ENCODE assay signal across 14 cellular contexts in the genomic region with DNA sequence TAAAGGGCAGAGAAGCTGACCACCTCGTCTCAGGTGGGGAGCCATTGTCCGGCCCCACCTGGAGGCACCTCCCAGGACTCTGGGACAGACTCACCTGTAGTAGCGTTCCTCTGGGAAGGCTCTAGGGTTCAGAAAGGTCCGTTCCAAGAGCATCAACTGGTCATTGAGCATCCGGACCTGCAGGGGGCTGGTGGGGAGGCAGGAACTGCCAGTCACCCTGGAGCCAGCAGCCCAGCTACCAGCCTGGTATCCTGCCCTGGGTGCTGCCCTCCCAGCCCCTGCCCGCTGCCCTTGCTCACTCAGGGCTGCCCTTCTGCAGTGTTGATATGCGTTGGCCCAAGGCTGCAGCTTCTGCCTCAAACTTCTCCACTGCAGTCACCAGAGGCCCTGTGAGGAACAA. TPM values are rescaled to one million over a fixed set of nuclear protein-coding genes. Genes with fewer than 3 reads are reported as not detected.
A peak's percentile ranks its signal among the peaks of the same experiment; 100 is the strongest.
DNase-seq lines count a peak whose midpoint lies in the region; ATAC-seq and TF ChIP-seq lines count a peak whose summit lies in the region.
"Had no signal": no experiment of that assay in that cellular context is flagged by ENCODE, and none has a peak within 500 bp of the region (broad histone marks: within the 10 kb centered on the region; RNA-seq: fewer than 3 reads in every experiment).

No MANE protein-coding gene starts in this region.

- TF ChIP-seq POLR2A in uterus (IDR thresholded peaks at IDR 0.05): no peak

- CTCF ChIA-PET in RWPE1 (lab: Yijun Ruan, JAX): no interaction called here
- CTCF ChIA-PET in WTC11 (lab: Charles Lee): interaction anchor here (1.1 to 2.7 kb wide), 2 partner anchors 32 to 37 kb away, joined by 3 to 8 read pairs; partner anchors contain the start of gene ARL2

- peaks cover 0 to 59% (median 34%) of the 10 kb centered on the region in 11 experiments; a peak in 15 of 22 replicates for H4K20me1 ChIP-seq in BLaER1 treated with 17β-estradiol and CSF1 and Interleukin-3, amounts not matched to agents 10 nM and 100 nM
- no peaks in the 10 kb centered on the region for H4K20me1 ChIP-seq in osteoblast (ENCODE audit: insufficient read depth, low read length)

- no peak overlapping the region for H2AFZ ChIP-seq in osteoblast (ENCODE audit: low read length)

- H3K36me3 ChIP-seq in BLaER1 treated with 17β-estradiol and CSF1 and Interleukin-3, amounts not matched to agents 10 nM and 100 nM: peaks cover 12 to 37% (median 28%) of the 10 kb centered on the region in 11 experiments; a peak in 19 of 22 replicates
- H3K36me3 ChIP-seq in osteoblast (ENCODE audit: insufficient read depth, low read length) (peaks cover 2% of the 10 kb centered on the region), uterus (no peaks in the 10 kb centered on the region)
- H3K36me3 ChIP-seq: BE2C had no signal

- TF ChIP-seq CTCF in RWPE1 (conservative IDR thresholded peaks at IDR 0.05; ENCODE audit: low read depth): no peak
- TF ChIP-seq CTCF in osteoblast (IDR thresholded peaks at IDR 0.05; ENCODE audit: extremely low read depth, low read depth, low read length): no peak
- TF ChIP-seq CTCF in uterus (IDR thresholded peaks at IDR 0.05): no peak
- no peak for TF ChIP-seq CTCF in WTC11 (IDR thresholded peaks at IDR 0.05)

- H3K9me3 Mint-ChIP-seq in activated naive CD8-positive, alpha-beta T cell treated with anti-CD3 and anti-CD28 coated beads, Interleukin-2, amount 10 ng/mL, durations not matched to agents 7 days and 5 days: no peaks in the 10 kb centered on the region
- no peaks in the 10 kb centered on the region for H3K9me3 Mint-ChIP-seq in activated naive CD8-positive, alpha-beta T cell treated with anti-CD3 and anti-CD28 coated beads for 36 hours
- H3K9me3 Mint-ChIP-seq in WTC11: no peaks in the 10 kb centered on the region
- H3K9me3 Mint-ChIP-seq: CD14-positive monocyte; CD4-positive, alpha-beta memory T cell had no signal

- intact Hi-C loops in uterus (cut with DNase I; ENCODE audit: low total_unique reads): no loop called here

- H3K4me2 ChIP-seq in BLaER1 treated with 17β-estradiol and CSF1 and Interleukin-3, amounts not matched to agents 10 nM and 100 nM: peak overlapping the region in 8 of 11 experiments; percentile 9 to 100 (median 54); a peak in 12 of 22 replicates
- no peak overlapping the region for H3K4me2 ChIP-seq in osteoblast (ENCODE audit: insufficient read depth, low read length)

- peak overlapping the region in 6 of 11 experiments; percentile 11 to 50 (median 29); a peak in 4 of 22 replicates for H3K9ac ChIP-seq in BLaER1 treated with 17β-estradiol and CSF1 and Interleukin-3, amounts not matched to agents 10 nM and 100 nM

- no peaks in the 10 kb centered on the region for H3K9me3 ChIP-seq in BLaER1 treated with 17β-estradiol and CSF1 and Interleukin-3, amounts not matched to agents 10 nM and 100 nM (replicated peaks in 1 of 11)
- H3K9me3 ChIP-seq in osteoblast (ENCODE audit: low read depth, low read length) (no peaks in the 10 kb centered on the region), uterus (no peaks in the 10 kb centered on the region)
- H3K9me3 ChIP-seq: BE2C, HAP-1 had no signal

- no peak for DNase-seq in activated naive CD8-positive, alpha-beta T cell treated with anti-CD3 and anti-CD28 coated beads, Interleukin-2, amount 10 ng/mL, durations not matched to agents 7 days and 5 days
- DNase-seq in activated naive CD8-positive, alpha-beta T cell treated with anti-CD3 and anti-CD28 coated beads for 36 hours: no peak
- no peak for DNase-seq in RWPE1 (ENCODE audit: low spot score)
- DNase-seq in osteoblast (ENCODE audit: insufficient read length, low spot score, missing footprints): peak; percentile 80
- DNase-seq in uterus: no peak
- no peak for DNase-seq in WTC11 (ENCODE audit: low spot score)
- DNase-seq: ACHN; BE2C; CD4-positive, alpha-beta memory T cell; DMS79 treated with DMSO at 0.1 percent for 48 hours; GF-D8 had no signal

- no peak overlapping the region for H3K4me3 ChIP-seq in BLaER1 treated with 17β-estradiol and CSF1 and Interleukin-3, amounts not matched to agents 10 nM and 100 nM
- H3K4me3 ChIP-seq in osteoblast (ENCODE audit: insufficient read depth, low read length): no peak overlapping the region
- no peak overlapping the region for H3K4me3 ChIP-seq in uterus
- H3K4me3 ChIP-seq: HAP-1 had no signal

- peaks cover 33 to 48% (median 43%) of the 10 kb centered on the region in 10 experiments for H3K4me1 ChIP-seq in BLaER1 treated with 17β-estradiol and CSF1 and Interleukin-3, amounts not matched to agents 10 nM and 100 nM
- H3K4me1 ChIP-seq in osteoblast (ENCODE audit: insufficient read depth, low read length) (peaks cover 15% of the 10 kb centered on the region), uterus (no peaks in the 10 kb centered on the region)
- H3K4me1 ChIP-seq: BE2C had no signal

- peak overlapping the region; percentile 60 for H3K27ac Mint-ChIP-seq in activated naive CD8-positive, alpha-beta T cell treated with anti-CD3 and anti-CD28 coated beads, Interleukin-2, amount 10 ng/mL, durations not matched to agents 7 days and 5 days
- H3K27ac Mint-ChIP-seq in activated naive CD8-positive, alpha-beta T cell treated with anti-CD3 and anti-CD28 coated beads for 36 hours: no peak overlapping the region
- no peak overlapping the region for H3K27ac Mint-ChIP-seq in WTC11
- H3K27ac Mint-ChIP-seq: CD4-positive, alpha-beta memory T cell had no signal

- peaks cover 19 to 36% (median 28%) of the 10 kb centered on the region in 11 experiments for H3K27me3 ChIP-seq in BLaER1 treated with 17β-estradiol and CSF1 and Interleukin-3, amounts not matched to agents 10 nM and 100 nM
- H3K27me3 ChIP-seq in osteoblast (ENCODE audit: insufficient read depth, low read length): no peaks in the 10 kb centered on the region
- H3K27me3 ChIP-seq in uterus: no peaks in the 10 kb centered on the region
- H3K27me3 ChIP-seq: BE2C had no signal

- H3K27me3 Mint-ChIP-seq in activated naive CD8-positive, alpha-beta T cell treated with anti-CD3 and anti-CD28 coated beads, Interleukin-2, amount 10 ng/mL, durations not matched to agents 7 days and 5 days: no peaks in the 10 kb centered on the region
- no peaks in the 10 kb centered on the region for H3K27me3 Mint-ChIP-seq in activated naive CD8-positive, alpha-beta T cell treated with anti-CD3 and anti-CD28 coated beads for 36 hours
- no peaks in the 10 kb centered on the region for H3K27me3 Mint-ChIP-seq in WTC11 (ENCODE audit: low read depth)
- H3K27me3 Mint-ChIP-seq: CD4-positive, alpha-beta memory T cell had no signal

- H3K27ac ChIP-seq in BLaER1 treated with 17β-estradiol and CSF1 and Interleukin-3, amounts not matched to agents 10 nM and 100 nM: no peak overlapping the region
- H3K27ac ChIP-seq in RWPE1: peak overlapping the region; percentile 97
- no peak overlapping the region for H3K27ac ChIP-seq in osteoblast (ENCODE audit: low read depth, low read length)
- H3K27ac ChIP-seq in uterus: no peak overlapping the region

- peaks cover 27% of the 10 kb centered on the region for H3K4me1 Mint-ChIP-seq in activated naive CD8-positive, alpha-beta T cell treated with anti-CD3 and anti-CD28 coated beads, Interleukin-2, amount 10 ng/mL, durations not matched to agents 7 days and 5 days
- H3K4me1 Mint-ChIP-seq in activated naive CD8-positive, alpha-beta T cell treated with anti-CD3 and anti-CD28 coated beads for 36 hours: peaks cover 25% of the 10 kb centered on the region
- peaks cover 21% of the 10 kb centered on the region for H3K4me1 Mint-ChIP-seq in WTC11

- no peak overlapping the region for H3K4me3 Mint-ChIP-seq in activated naive CD8-positive, alpha-beta T cell treated with anti-CD3 and anti-CD28 coated beads, Interleukin-2, amount 10 ng/mL, durations not matched to agents 7 days and 5 days
- no peak overlapping the region for H3K4me3 Mint-ChIP-seq in activated naive CD8-positive, alpha-beta T cell treated with anti-CD3 and anti-CD28 coated beads for 36 hours
- no peak overlapping the region for H3K4me3 Mint-ChIP-seq in WTC11
- H3K4me3 Mint-ChIP-seq: CD14-positive monocyte had no signal

- no peak for ATAC-seq in activated naive CD8-positive, alpha-beta T cell treated with anti-CD3 and anti-CD28 coated beads, Interleukin-2, amount 10 ng/mL, durations not matched to agents 7 days and 5 days (ENCODE audit: low read depth)
- no peak for ATAC-seq in WTC11

- H3K36me3 Mint-ChIP-seq in activated naive CD8-positive, alpha-beta T cell treated with anti-CD3 and anti-CD28 coated beads, Interleukin-2, amount 10 ng/mL, durations not matched to agents 7 days and 5 days: peaks cover 2% of the 10 kb centered on the region
- peaks cover 11% of the 10 kb centered on the region for H3K36me3 Mint-ChIP-seq in activated naive CD8-positive, alpha-beta T cell treated with anti-CD3 and anti-CD28 coated beads for 36 hours
- H3K36me3 Mint-ChIP-seq in WTC11: peaks cover 5% of the 10 kb centered on the region

- POLR2A ChIA-PET in activated naive CD8-positive, alpha-beta T cell treated with anti-CD3 and anti-CD28 coated beads, Interleukin-2, amount 10 ng/mL, durations not matched to agents 7 days and 5 days (lab: Charles Lee): interaction anchor here (0.9 to 2.3 kb wide), 3 partner anchors 12 to 216 kb away, joined by 3 to 6 read pairs (median 3); partner anchors contain the start of genes POLA2 and VPS51
- POLR2A ChIA-PET in RWPE1 (lab: Yijun Ruan, JAX; ENCODE audit: low non-redundant PET) (no interaction called here), WTC11 (lab: Charles Lee) (no interaction called here)

- H3K79me2 ChIP-seq in osteoblast (ENCODE audit: insufficient read depth, low read length): peaks cover 6% of the 10 kb centered on the region

RNA-seq across cellular contexts. Expression of gene SAC3D1, which starts 4.7 kb away (rescaled TPM):
- total RNA-seq in activated naive CD8-positive, alpha-beta T cell treated with anti-CD3 and anti-CD28 coated beads, Interleukin-2, amount 10 ng/mL, durations not matched to agents 7 days and 5 days: 10 to 100 TPM; 24.2 to 25.8 TPM
- 10 to 100 TPM; 16.2 to 17.3 TPM for total RNA-seq in activated naive CD8-positive, alpha-beta T cell treated with anti-CD3 and anti-CD28 coated beads for 36 hours
- 7.6 and 9.7 TPM in 2 replicates for total RNA-seq in osteoblast
- 10 to 100 TPM in 1 of 4 donors, 1 to 10 TPM in 3; 1.5 to 22.3 (median 7.9) TPM for total RNA-seq in uterus
- 22.2 to 26.2 TPM (median 22.8 TPM) in 3 replicates for total RNA-seq in WTC11 (2021)

RNA-seq across cellular contexts. Expression of gene NAALADL1, which starts 12.6 kb away (rescaled TPM):
- 10 to 100 TPM; 19.8 to 22.3 TPM for total RNA-seq in activated naive CD8-positive, alpha-beta T cell treated with anti-CD3 and anti-CD28 coated beads, Interleukin-2, amount 10 ng/mL, durations not matched to agents 7 days and 5 days
- total RNA-seq in activated naive CD8-positive, alpha-beta T cell treated with anti-CD3 and anti-CD28 coated beads for 36 hours: 10 to 100 TPM in 1 of 2 experiments, 1 to 10 TPM in 1; 9.8 to 10.3 TPM
- total RNA-seq in osteoblast (15.6 and 17.7 TPM in 2 replicates), uterus (10 to 100 TPM in 2 of 4 donors, under 1 TPM in 2; 0.59 to 37.1 (median 17.6) TPM), WTC11 (2021) (4.5 to 6.1 TPM (median 5.9 TPM) in 3 replicates)

RNA-seq across cellular contexts. Expression of gene SNX15, which starts 18.5 kb away (rescaled TPM):
- total RNA-seq in activated naive CD8-positive, alpha-beta T cell treated with anti-CD3 and anti-CD28 coated beads, Interleukin-2, amount 10 ng/mL, durations not matched to agents 7 days and 5 days: 10 to 100 TPM; 22.4 to 28.3 TPM
- 1 to 10 TPM; 7.3 to 9.0 TPM for total RNA-seq in activated naive CD8-positive, alpha-beta T cell treated with anti-CD3 and anti-CD28 coated beads for 36 hours
- 12.3 and 13.0 TPM in 2 replicates for total RNA-seq in osteoblast
- total RNA-seq in uterus: 10 to 100 TPM; 13.1 to 27.6 (median 20.6) TPM
- 16.7 to 19.6 TPM (median 17.6 TPM) in 3 replicates for total RNA-seq in WTC11 (2021)

RNA-seq across cellular contexts. Expression of gene ARL2, which starts 31.8 kb away (rescaled TPM):
- 10 to 100 TPM; 69.5 to 70.2 TPM for total RNA-seq in activated naive CD8-positive, alpha-beta T cell treated with anti-CD3 and anti-CD28 coated beads, Interleukin-2, amount 10 ng/mL, durations not matched to agents 7 days and 5 days
- 100 to 1,000 TPM; 114 TPM for total RNA-seq in activated naive CD8-positive, alpha-beta T cell treated with anti-CD3 and anti-CD28 coated beads for 36 hours
- 66.3 and 78.5 TPM in 2 replicates for total RNA-seq in osteoblast
- total RNA-seq in uterus: 100 to 1,000 TPM in 2 of 4 donors, 10 to 100 TPM in 2; 63.5 to 120 (median 93.8) TPM
- total RNA-seq in WTC11 (2021): 171 to 248 TPM (median 235 TPM) in 3 replicates

RNA-seq across cellular contexts. Expression of gene CDCA5, which starts 38.1 kb away (rescaled TPM):
- 10 to 100 TPM; 85.5 to 95.7 TPM for total RNA-seq in activated naive CD8-positive, alpha-beta T cell treated with anti-CD3 and anti-CD28 coated beads, Interleukin-2, amount 10 ng/mL, durations not matched to agents 7 days and 5 days
- total RNA-seq in activated naive CD8-positive, alpha-beta T cell treated with anti-CD3 and anti-CD28 coated beads for 36 hours: 100 to 1,000 TPM; 130 to 134 TPM
- total RNA-seq in osteoblast (2.1 and 3.3 TPM in 2 replicates), uterus (1 to 10 TPM in 1 of 4 donors, under 1 TPM in 2, not detected in 1; 0.30 to 7.1 (median 0.77) TPM), WTC11 (2021) (80.6 to 95.9 TPM (median 86.9 TPM) in 3 replicates)
